Comparison of ENCODE assay signal across 8 cellular contexts in genomic region chr2:105369777-105370690, GRCh38. TPM values are rescaled to one million over a fixed set of nuclear protein-coding genes. Genes with fewer than 3 reads are reported as not detected.
DNase-seq lines count a peak whose midpoint lies in the region; ATAC-seq lines count a peak whose summit lies in the region.

No MANE protein-coding gene starts in this region.

- DNase-seq in AG08395 (ENCODE audit: low spot score) = peak; percentile 74
- DNase-seq in NCI-H345 treated with DMSO at 0.1 percent for 48 hours (lab: John Stamatoyannopoulos, UW; ENCODE audit: unreplicated experiment) = peak; percentile 79
- DNase-seq in activated CD4-positive, alpha-beta T cell treated with anti-CD3 and anti-CD28 coated beads for 4 hours = peak; percentile 81 to 86
- peak; percentile 94 for DNase-seq in cerebellar cortex (ENCODE audit: low spot score)
- DNase-seq in left lobe of liver (ENCODE audit: low spot score) = peak; percentile 82
- peak; percentile 81 to 82 for DNase-seq in stimulated activated CD4-positive, alpha-beta T cell treated with anti-CD3 and anti-CD28 coated beads, Interleukin-4, amount 100 ng/mL, for 4 hours

- peak; percentile 91 for ATAC-seq in GM18858 (IDR thresholded peaks at IDR 0.05; ENCODE audit: unreplicated experiment)
- ATAC-seq in HG03045 (IDR thresholded peaks at IDR 0.05; ENCODE audit: unreplicated experiment) = peak; percentile 91
- ATAC-seq in left lobe of liver = peak; percentile 99

RNA-seq across cellular contexts. Expression of gene FHL2, which starts 28.8 kb away (rescaled TPM):
- total RNA-seq in left lobe of liver = 5.5 TPM

RNA-seq across cellular contexts. Expression of gene C2orf49, which starts 32.7 kb away (rescaled TPM):
- total RNA-seq in left lobe of liver = 5.2 TPM

RNA-seq across cellular contexts. Expression of gene TGFBRAP1, which starts 40.5 kb away (rescaled TPM):
- 6.1 TPM for total RNA-seq in left lobe of liver

Comparison
In these comparisons a context has a peak if more than half of its experiments do, and no peak if none do; other contexts are left out.
1. Peak in every context shown above with its lines: DNase-seq and ATAC-seq.